Comparison of ENCODE assay signal across 9 cellular contexts in genomic region chr7:134854816-134855215, GRCh38.
DNase-seq lines count a peak whose midpoint lies in the region; ATAC-seq, FAIRE-seq and TF ChIP-seq lines count a peak whose summit lies in the region.
"Had no signal": no experiment of that assay in that cellular context is flagged by ENCODE, and none has a peak within 500 bp of the region (broad histone marks: within the 10 kb centered on the region; RNA-seq: fewer than 3 reads in every experiment).

No MANE protein-coding gene starts in this region.

- CTCF ChIA-PET in activated naive CD4-positive, alpha-beta T cell treated with anti-CD3 and anti-CD28 coated beads for 36 hours (lab: Charles Lee): interaction anchor here (0.6 kb wide), 1 partner anchor 135 kb away, joined by 3 read pairs; no protein-coding TSS in a partner anchor

- H3K9me3 ChIP-seq in heart right ventricle (no peaks in the 10 kb centered on the region), tibial artery (no peaks in the 10 kb centered on the region)
- H3K9me3 ChIP-seq: spleen had no signal

- H3K27me3 ChIP-seq in heart right ventricle (no peaks in the 10 kb centered on the region), tibial artery (no peaks in the 10 kb centered on the region)
- H3K27me3 ChIP-seq: spleen had no signal

- intact Hi-C loops in activated naive CD4-positive, alpha-beta T cell treated with anti-CD3 and anti-CD28 coated beads for 36 hours (cut with micrococcal nuclease): loop anchor here (2.0 kb wide), 1 partner anchor 208 kb away; the partner anchor contains the start of gene BPGM
- intact Hi-C loops in activated T-helper 2 cell treated with anti-CD3 and anti-CD28 coated beads, Interferon-gamma antibody, Interleukin-2, Interleukin-4, amounts not matched to agents 10 μg/mL and 5 μg/mL and 100 μg/mL, durations not matched to agents 14 hours and 24 hours and 36 hours (cut with micrococcal nuclease): loop anchor here (5.0 kb wide), 1 partner anchor 103 kb away; no protein-coding TSS in a partner anchor
- intact Hi-C loops in heart right ventricle (cut with DNase I): loop anchor here in 1 of 10 donors (5.0 kb wide), 1 partner anchor 43 kb away; no protein-coding TSS in a partner anchor
- intact Hi-C loops in tibial artery (cut with DNase I; ENCODE audit: low total_unique reads): no loop called here

- WGBS in heart right ventricle, 2 donors: 25 to 31% methylated on average over 3 of the region's 3 CpGs

- H3K27ac Mint-ChIP-seq in activated naive CD4-positive, alpha-beta T cell treated with anti-CD3 and anti-CD28 coated beads for 36 hours: peak overlapping the region; percentile 7
- H3K27ac Mint-ChIP-seq in activated T-helper 2 cell treated with anti-CD3 and anti-CD28 coated beads, Interferon-gamma antibody, Interleukin-2, Interleukin-4, amounts not matched to agents 10 μg/mL and 5 μg/mL and 100 μg/mL, durations not matched to agents 14 hours and 24 hours and 36 hours: peak overlapping the region; percentile 22

- H3K9me3 Mint-ChIP-seq in activated naive CD4-positive, alpha-beta T cell treated with anti-CD3 and anti-CD28 coated beads for 36 hours: peaks cover 2% of the 10 kb centered on the region
- H3K9me3 Mint-ChIP-seq in activated T-helper 2 cell treated with anti-CD3 and anti-CD28 coated beads, Interferon-gamma antibody, Interleukin-2, Interleukin-4, amounts not matched to agents 10 μg/mL and 5 μg/mL and 100 μg/mL, durations not matched to agents 14 hours and 24 hours and 36 hours: peaks cover 14% of the 10 kb centered on the region

- H3K4me3 Mint-ChIP-seq in activated naive CD4-positive, alpha-beta T cell treated with anti-CD3 and anti-CD28 coated beads for 36 hours: no peak overlapping the region
- H3K4me3 Mint-ChIP-seq in activated T-helper 2 cell treated with anti-CD3 and anti-CD28 coated beads, Interferon-gamma antibody, Interleukin-2, Interleukin-4, amounts not matched to agents 10 μg/mL and 5 μg/mL and 100 μg/mL, durations not matched to agents 14 hours and 24 hours and 36 hours (ENCODE audit: low read depth): no peak overlapping the region

- H3K4me3 ChIP-seq in heart right ventricle: no peak overlapping the region
- no peak overlapping the region for H3K4me3 ChIP-seq in tibial artery
- H3K4me3 ChIP-seq: spleen had no signal

- H3K36me3 Mint-ChIP-seq in activated naive CD4-positive, alpha-beta T cell treated with anti-CD3 and anti-CD28 coated beads for 36 hours (ENCODE audit: low read depth): peaks cover 7% of the 10 kb centered on the region
- peaks cover 13% of the 10 kb centered on the region for H3K36me3 Mint-ChIP-seq in activated T-helper 2 cell treated with anti-CD3 and anti-CD28 coated beads, Interferon-gamma antibody, Interleukin-2, Interleukin-4, amounts not matched to agents 10 μg/mL and 5 μg/mL and 100 μg/mL, durations not matched to agents 14 hours and 24 hours and 36 hours (ENCODE audit: low read depth)

- ATAC-seq in heart right ventricle (peak in 6 of 8 donors; percentile 29 to 72 (median 42)), GM18520 (IDR thresholded peaks at IDR 0.05; ENCODE audit: unreplicated experiment) (no peak), GM19463 (IDR thresholded peaks at IDR 0.05; ENCODE audit: unreplicated experiment) (no peak)

- peaks cover 47% of the 10 kb centered on the region for H3K4me1 Mint-ChIP-seq in activated naive CD4-positive, alpha-beta T cell treated with anti-CD3 and anti-CD28 coated beads for 36 hours (ENCODE audit: low read depth)
- H3K4me1 Mint-ChIP-seq in activated T-helper 2 cell treated with anti-CD3 and anti-CD28 coated beads, Interferon-gamma antibody, Interleukin-2, Interleukin-4, amounts not matched to agents 10 μg/mL and 5 μg/mL and 100 μg/mL, durations not matched to agents 14 hours and 24 hours and 36 hours (ENCODE audit: low read depth): peaks cover 31% of the 10 kb centered on the region

- H3K27me3 Mint-ChIP-seq in activated naive CD4-positive, alpha-beta T cell treated with anti-CD3 and anti-CD28 coated beads for 36 hours (ENCODE audit: low read depth): no peaks in the 10 kb centered on the region
- no peaks in the 10 kb centered on the region for H3K27me3 Mint-ChIP-seq in activated T-helper 2 cell treated with anti-CD3 and anti-CD28 coated beads, Interferon-gamma antibody, Interleukin-2, Interleukin-4, amounts not matched to agents 10 μg/mL and 5 μg/mL and 100 μg/mL, durations not matched to agents 14 hours and 24 hours and 36 hours (ENCODE audit: low read depth)

- FAIRE-seq in frontal cortex (lab: Jason Lieb, UNC): no peak

- H3K4me1 ChIP-seq in heart right ventricle: peaks cover 7 to 81% (median 62%) of the 10 kb centered on the region in 9 donors
- H3K4me1 ChIP-seq in tibial artery: peaks cover 8 to 98% (median 54%) of the 10 kb centered on the region in 4 donors

- peak; percentile 65 for DNase-seq in activated naive CD4-positive, alpha-beta T cell treated with anti-CD3 and anti-CD28 coated beads for 36 hours
- DNase-seq in activated naive CD4-positive, alpha-beta T cell treated with Interleukin-2 at 50 U/mL for 16 hours: no peak
- DNase-seq in activated T-helper 2 cell treated with anti-CD3 and anti-CD28 coated beads, Interferon-gamma antibody, Interleukin-2, Interleukin-4, amounts not matched to agents 10 μg/mL and 5 μg/mL and 100 μg/mL, durations not matched to agents 14 hours and 24 hours and 36 hours (ENCODE audit: low spot score): no peak
- DNase-seq in heart right ventricle (no peak), tibial artery (no peak), frontal cortex (ENCODE audit: low spot score in 2 of 2) (no peak)
- DNase-seq: spleen had no signal

- TF ChIP-seq CTCF in heart right ventricle (IDR thresholded peaks at IDR 0.05) (no peak), tibial artery (IDR thresholded peaks at IDR 0.05) (no peak)

- H3K36me3 ChIP-seq in heart right ventricle (peaks cover 0 to 8% (median 4%) of the 10 kb centered on the region in 9 donors), tibial artery (no peaks in the 10 kb centered on the region)
- H3K36me3 ChIP-seq: spleen had no signal

- H3K27ac ChIP-seq in heart right ventricle (peak overlapping the region in 5 of 10 donors; percentile 11 to 70 (median 44)), tibial artery (peak overlapping the region; percentile 69 to 71)

Comparison
In these comparisons a context has a peak if more than half of its experiments do, and no peak if none do; other contexts are left out.
1. ATAC-seq: peak in heart right ventricle (6 of 8); none in GM18520 (single experiment) and GM19463 (single experiment).